In the genomic region with DNA sequence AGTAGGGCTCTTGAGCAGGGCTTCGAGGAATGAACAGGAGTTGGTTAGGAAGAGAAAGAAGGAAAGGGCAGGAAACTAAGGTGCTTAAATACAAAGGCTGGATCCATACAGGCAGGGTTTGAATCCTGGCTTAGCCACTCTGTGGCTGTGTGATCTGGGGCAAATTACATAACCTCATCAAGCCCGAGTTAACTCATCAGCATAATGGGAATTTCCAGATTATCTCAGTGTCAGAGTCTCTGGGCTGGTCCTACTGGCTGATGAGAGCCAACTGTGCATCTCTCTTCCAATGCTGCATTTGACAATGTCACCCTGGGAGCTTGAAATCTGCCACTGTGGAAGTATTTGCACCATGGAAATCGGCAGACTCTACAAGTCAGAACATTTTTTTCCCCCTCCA, we compare ENCODE assay signal across 22 cellular contexts.
DNase-seq lines count a peak whose midpoint lies in the region; ATAC-seq, FAIRE-seq and TF ChIP-seq lines count a peak whose summit lies in the region.
"Had no signal": no experiment of that assay in that cellular context is flagged by ENCODE, and none has a peak within 500 bp of the region (broad histone marks: within the 10 kb centered on the region; RNA-seq: fewer than 3 reads in every experiment).

No MANE protein-coding gene starts in this region.

- TF ChIP-seq RAD21 in HCT116 (IDR thresholded peaks at IDR 0.05; ENCODE audit: low read depth) (no peak), GM12878 (IDR thresholded peaks at IDR 0.05; ENCODE audit: insufficient read depth, low read depth, low read length) (no peak)

- DNase-seq in GM13977 (ENCODE audit: low spot score) (peak; percentile 32), HCT116 (ENCODE audit: low read depth, low spot score) (no peak), GM12878 (ENCODE audit: low read depth, low spot score) (no peak), neural crest cell (ENCODE audit: low read depth, low spot score) (no peak), SKM-1 treated with dmso at 0.1 percent for 144 hours (lab: John Stamatoyannopoulos, UW; ENCODE audit: unreplicated experiment) (no peak)
- DNase-seq in activated T-helper 1 cell treated with anti-CD3 and anti-CD28 coated beads, Interleukin-12 subunit alpha, Interleukin-12 subunit beta, Interleukin-2, Interleukin-4 antibody, amounts not matched to agents 30 ng/mL and 10 ng/mL and 1 ng/mL, durations not matched to agents 14 hours and 24 hours and 36 hours (ENCODE audit: low spot score), result no peak
- DNase-seq: CD4-positive, CD25-positive, alpha-beta regulatory T cell; COR-L47; DMS79; GM23248; HCEC 1CT; Karpas-422; NCI-H1417 treated with DMSO at 0.1 percent for 48 hours; NCI-H187; NCI-H2107; NCI-H69; NK-92 treated with Interleukin-12 subunit alpha and Interleukin-12 subunit beta, amount 100 ng/mL, for 24 hours; Right ventricle myocardium superior had no signal

- CTCF ChIA-PET in HCT116 (lab: Charles Lee) (no interaction called here), GM12878 (lab: Yijun Ruan, JAX) (no interaction called here)

- BruUV-seq in HCT116 (replicated peaks; lab: Mats Ljungman, UMichigan) (no TSS peak), GM12878 (replicated peaks; lab: Mats Ljungman, UMichigan) (no TSS peak)

- peaks cover 17% of the 10 kb centered on the region for H3K27me3 Mint-ChIP-seq in neural crest cell (ENCODE audit: low read depth)
- no peaks in the 10 kb centered on the region for H3K27me3 Mint-ChIP-seq in activated T-helper 1 cell treated with anti-CD3 and anti-CD28 coated beads, Interleukin-12 subunit alpha, Interleukin-12 subunit beta, Interleukin-2, Interleukin-4 antibody, amounts not matched to agents 30 ng/mL and 10 ng/mL and 1 ng/mL, durations not matched to agents 14 hours and 24 hours and 36 hours (ENCODE audit: insufficient read depth)

- H3K4me1 ChIP-seq in HCT116 (ENCODE audit: control insufficient read depth in 1 of 2, insufficient read depth in 2 of 2, low read length in 2 of 2) (peaks cover 0 to 15% of the 10 kb centered on the region in 2 experiments; a peak in 2 of 4 replicates), GM12878 (ENCODE audit: control insufficient read depth, insufficient read depth, low read length) (peaks cover 3% of the 10 kb centered on the region; the same call in 1 of the 2 replicates)

- H2AFZ ChIP-seq in HCT116 (ENCODE audit: low read depth, low read length, poor library complexity, severe bottlenecking), result peak overlapping the region; percentile 32
- H2AFZ ChIP-seq in GM12878 (ENCODE audit: control insufficient read depth, low read depth, low read length), result no peak overlapping the region
- H2AFZ ChIP-seq: GM23248 had no signal

- H3K36me3 Mint-ChIP-seq in neural crest cell (ENCODE audit: low read depth), result peaks cover 3% of the 10 kb centered on the region
- H3K36me3 Mint-ChIP-seq in activated T-helper 1 cell treated with anti-CD3 and anti-CD28 coated beads, Interleukin-12 subunit alpha, Interleukin-12 subunit beta, Interleukin-2, Interleukin-4 antibody, amounts not matched to agents 30 ng/mL and 10 ng/mL and 1 ng/mL, durations not matched to agents 14 hours and 24 hours and 36 hours (ENCODE audit: low read depth), result no peaks in the 10 kb centered on the region
- H3K36me3 Mint-ChIP-seq: CD4-positive, CD25-positive, alpha-beta regulatory T cell; IgD-negative memory B cell had no signal

- SMC1A ChIA-PET in GM12878 (lab: Charles Lee; ENCODE audit: uncharacterized antibody, unreplicated experiment), result interaction anchor here (1.2 kb wide), 2 partner anchors 10 to 118 kb away, joined by 3 read pairs; no protein-coding TSS in a partner anchor

- H3K4me3 ChIP-seq in HCT116 (replicated peaks in 1 of 2; ENCODE audit: low read depth in 1 of 2, low read length in 2 of 2) (no peak overlapping the region), GM12878 (no peak overlapping the region)
- H3K4me3 ChIP-seq: GM23248 had no signal

- H3K4me1 Mint-ChIP-seq in neural crest cell, result peaks cover 10% of the 10 kb centered on the region
- H3K4me1 Mint-ChIP-seq in activated T-helper 1 cell treated with anti-CD3 and anti-CD28 coated beads, Interleukin-12 subunit alpha, Interleukin-12 subunit beta, Interleukin-2, Interleukin-4 antibody, amounts not matched to agents 30 ng/mL and 10 ng/mL and 1 ng/mL, durations not matched to agents 14 hours and 24 hours and 36 hours (ENCODE audit: low read depth), result no peaks in the 10 kb centered on the region
- H3K4me1 Mint-ChIP-seq: CD4-positive, CD25-positive, alpha-beta regulatory T cell had no signal

- H3K27ac ChIP-seq in HCT116 (ENCODE audit: low read depth, low read length) (no peak overlapping the region), GM12878 (ENCODE audit: control insufficient read depth, insufficient read depth) (no peak overlapping the region)
- H3K27ac ChIP-seq: GM23248 had no signal

- H3K9ac ChIP-seq in HCT116 (ENCODE audit: low read length), result no peak overlapping the region
- H3K9ac ChIP-seq in GM12878 (ENCODE audit: control insufficient read depth, insufficient read depth, low read length), result no peak overlapping the region
- H3K9ac ChIP-seq: GM23248 had no signal

- POLR2A ChIA-PET in HCT116 (lab: Charles Lee), result interaction anchor here (0.7 kb wide), 1 partner anchor 49 kb away, joined by 3 read pairs; no protein-coding TSS in a partner anchor
- POLR2A ChIA-PET in GM12878 (lab: Charles Lee), result no interaction called here

- H3K27ac Mint-ChIP-seq in neural crest cell (ENCODE audit: unreplicated experiment), result peak overlapping the region; percentile 55
- H3K27ac Mint-ChIP-seq in activated T-helper 1 cell treated with anti-CD3 and anti-CD28 coated beads, Interleukin-12 subunit alpha, Interleukin-12 subunit beta, Interleukin-2, Interleukin-4 antibody, amounts not matched to agents 30 ng/mL and 10 ng/mL and 1 ng/mL, durations not matched to agents 14 hours and 24 hours and 36 hours, result no peak overlapping the region
- H3K27ac Mint-ChIP-seq: IgD-negative memory B cell had no signal

- no peaks in the 10 kb centered on the region for H3K36me3 ChIP-seq in HCT116 (ENCODE audit: control insufficient read depth in 1 of 2, insufficient read depth in 2 of 2, low read length in 2 of 2)
- no peaks in the 10 kb centered on the region for H3K36me3 ChIP-seq in GM12878 (ENCODE audit: control insufficient read depth in 2 of 2, insufficient read depth in 2 of 2, low read length in 1 of 2)

- TF ChIP-seq CTCF in GM13977 (IDR thresholded peaks at IDR 0.05; ENCODE audit: extremely low read depth, insufficient read depth, missing control alignments) (no peak), HCT116 (IDR thresholded peaks at IDR 0.05 in 2 of 3, conservative IDR thresholded peaks at IDR 0.05 in 1 of 3; ENCODE audit: borderline replicate concordance in 1 of 3, insufficient read depth in 1 of 3, low read depth in 2 of 3, low read length in 2 of 3) (no peak), GM12878 (IDR thresholded peaks at IDR 0.05 in 2 of 3, conservative IDR thresholded peaks at IDR 0.05 in 1 of 3; ENCODE audit: control insufficient read depth in 2 of 3, extremely low read depth in 1 of 3, insufficient read depth in 1 of 3, low read depth in 3 of 3, low read length in 3 of 3) (no peak), neural crest cell (conservative IDR thresholded peaks at IDR 0.05) (no peak)

- ATAC-seq in HCT116 (no peak), GM12878 (peak; percentile 81), HG02973 (IDR thresholded peaks at IDR 0.05; ENCODE audit: unreplicated experiment) (no peak)

- intact Hi-C loops in HCT116 (cut with micrococcal nuclease) (no loop called here), GM12878 (cut with micrococcal nuclease; ENCODE audit: unreplicated experiment) (no loop called here)
- intact Hi-C loops in activated T-helper 1 cell treated with anti-CD3 and anti-CD28 coated beads, Interleukin-12 subunit alpha, Interleukin-12 subunit beta, Interleukin-2, Interleukin-4 antibody, amounts not matched to agents 30 ng/mL and 10 ng/mL and 1 ng/mL, durations not matched to agents 14 hours and 24 hours and 36 hours (cut with micrococcal nuclease), result no loop called here

- RAD21 ChIA-PET in HCT116 (lab: Charles Lee; ENCODE audit: low non-redundant PET in 1 of 2, low total read pairs in 2 of 2, uncharacterized antibody in 2 of 2, unreplicated experiment in 2 of 2) (no interaction called here), GM12878 (lab: Charles Lee; ENCODE audit: unreplicated experiment) (no interaction called here)

- FAIRE-seq in GM12878 (lab: Jason Lieb, UNC), result no peak
- FAIRE-seq: GM12891, RCC 7860 had no signal

- H3K4me3 Mint-ChIP-seq in neural crest cell, result no peak overlapping the region
- H3K4me3 Mint-ChIP-seq in activated T-helper 1 cell treated with anti-CD3 and anti-CD28 coated beads, Interleukin-12 subunit alpha, Interleukin-12 subunit beta, Interleukin-2, Interleukin-4 antibody, amounts not matched to agents 30 ng/mL and 10 ng/mL and 1 ng/mL, durations not matched to agents 14 hours and 24 hours and 36 hours, result no peak overlapping the region
- H3K4me3 Mint-ChIP-seq: CD4-positive, CD25-positive, alpha-beta regulatory T cell had no signal

- TF ChIP-seq POLR2A in HCT116 (IDR thresholded peaks at IDR 0.05; ENCODE audit: borderline replicate concordance, extremely low read depth, insufficient read depth, insufficient read length) (no peak), GM12878 (IDR thresholded peaks at IDR 0.05; ENCODE audit: low read depth, low read length) (no peak)

- H3K4me2 ChIP-seq in HCT116 (ENCODE audit: low read length) (no peak overlapping the region), GM12878 (ENCODE audit: control insufficient read depth, insufficient read depth) (no peak overlapping the region)

- no peaks in the 10 kb centered on the region for H3K9me3 ChIP-seq in HCT116 (ENCODE audit: control insufficient read depth in 1 of 2, insufficient read depth in 1 of 2, low read depth in 1 of 2, low read length in 2 of 2)
- peaks cover 5% of the 10 kb centered on the region for H3K9me3 ChIP-seq in GM12878 (replicated peaks; ENCODE audit: control insufficient read depth, insufficient read depth, low read length)

- 15% methylated on average over 3 of the region's 3 CpGs for WGBS in GM12878 (ENCODE audit: insufficient coverage, insufficient replicate concordance, low lambda C conversion rate, missing lambda C conversion rate)

- no peaks in the 10 kb centered on the region for H3K79me2 ChIP-seq in HCT116 (ENCODE audit: insufficient read depth, low read length)
- no peaks in the 10 kb centered on the region for H3K79me2 ChIP-seq in GM12878 (ENCODE audit: control insufficient read depth, insufficient read depth, low read length)

- no peaks in the 10 kb centered on the region for H4K20me1 ChIP-seq in HCT116 (ENCODE audit: insufficient read depth)
- H4K20me1 ChIP-seq in GM12878 (ENCODE audit: control insufficient read depth, insufficient read depth), result no peaks in the 10 kb centered on the region

- in situ Hi-C loops in GM13977 (cut with MboI; ENCODE audit: low pct_unique_long_range_greater_than_20kb, low sequenced_read_pairs, unreplicated experiment), result no loop called here
- in situ Hi-C loops in GM12878 (cut with MboI), result no loop called here

- H3K27me3 ChIP-seq in HCT116 (ENCODE audit: insufficient read depth, low read length) (peaks cover 18% of the 10 kb centered on the region), GM12878 (replicated peaks in 1 of 2; ENCODE audit: control insufficient read depth in 2 of 2, insufficient read depth in 2 of 2, low read length in 1 of 2) (no peaks in the 10 kb centered on the region)

- H3K9me3 Mint-ChIP-seq in neural crest cell, result peaks cover 5% of the 10 kb centered on the region
- H3K9me3 Mint-ChIP-seq in activated T-helper 1 cell treated with anti-CD3 and anti-CD28 coated beads, Interleukin-12 subunit alpha, Interleukin-12 subunit beta, Interleukin-2, Interleukin-4 antibody, amounts not matched to agents 30 ng/mL and 10 ng/mL and 1 ng/mL, durations not matched to agents 14 hours and 24 hours and 36 hours, result peaks cover 4% of the 10 kb centered on the region

- TF ChIP-seq EP300 in GM12878 (IDR thresholded peaks at IDR 0.05; ENCODE audit: borderline replicate concordance in 1 of 2, control insufficient read depth in 1 of 2, low read depth in 2 of 2, low read length in 2 of 2), result no peak

- no peaks in the 10 kb centered on the region for H3K9me2 ChIP-seq in HCT116 (ENCODE audit: insufficient read depth)
